ENCODE assay signal across 37 cellular contexts in the genomic region with DNA sequence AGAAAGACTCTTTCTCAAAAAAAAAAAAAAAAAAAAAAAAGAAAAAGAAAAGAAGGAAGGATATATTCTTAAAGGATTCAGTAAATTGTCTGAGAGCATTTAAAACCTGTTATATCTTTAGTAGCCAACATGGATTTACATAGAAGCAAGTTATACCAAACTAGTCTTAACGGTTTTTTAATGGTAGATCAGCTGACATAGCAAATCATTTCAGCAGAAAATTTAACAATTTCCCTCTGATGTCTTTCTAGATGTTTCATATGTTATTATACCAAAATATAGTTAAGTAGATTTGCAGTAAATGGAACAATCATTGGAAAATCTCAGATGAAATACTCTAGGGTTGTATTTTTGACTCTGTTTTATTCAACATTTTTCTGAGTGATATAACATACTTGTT.
"Had no signal": no experiment of that assay in that cellular context is flagged by ENCODE, and none has a peak within 500 bp of the region (broad histone marks: within the 10 kb centered on the region; RNA-seq: fewer than 3 reads in every experiment).

No MANE protein-coding gene starts in this region.

- H3K27ac Mint-ChIP-seq: activated B cell treated with CpG ODN at 0.5 μM for 24 hours; activated CD4-positive, alpha-beta memory T cell treated with anti-CD3 and anti-CD28 coated beads for 36 hours; activated CD4-positive, alpha-beta T cell treated with anti-CD3 and anti-CD28 coated beads, Interleukin-2, amount 10 ng/mL, durations not matched to agents 24 days and 14 days; activated CD8-positive, alpha-beta T cell treated with anti-CD3 and anti-CD28 coated beads for 36 hours; activated naive CD4-positive, alpha-beta T cell treated with anti-CD3 and anti-CD28 coated beads for 36 hours; activated naive CD4-positive, alpha-beta T cell treated with anti-CD3 and anti-CD28 coated beads, Interleukin-2, amount 50 U/mL, for 72 hours; activated naive CD8-positive, alpha-beta T cell treated with anti-CD3 and anti-CD28 coated beads for 36 hours; activated T-cell treated with anti-CD3 and anti-CD28 coated beads, Interleukin-2, amount 50 U/mL, for 72 hours; activated T-helper 1 cell treated with anti-CD3 and anti-CD28 coated beads, Interleukin-12 subunit alpha, Interleukin-12 subunit beta, Interleukin-2, Interleukin-4 antibody, amounts not matched to agents 30 ng/mL and 10 ng/mL and 1 ng/mL, durations not matched to agents 14 hours and 24 hours and 36 hours; activated T-helper 17 cell treated with anti-CD3 and anti-CD28 coated beads, Interleukin-2, amount 50 U/mL, for 72 hours; brain; T-helper 1 cell treated with Interleukin-12 subunit alpha and Interleukin-12 subunit beta and Interleukin-4 antibody, amounts not matched to agents 30 μg/mL and 1 μg/mL, for 36 hours; T-helper 2 cell treated with Interferon-gamma antibody and Interleukin-4, amounts not matched to agents 5 μg/mL and 100 μg/mL, for 36 hours had no signal

- DNase-seq: activated B cell treated with CpG ODN at 0.5 μM for 24 hours; activated CD4-positive, alpha-beta memory T cell treated with anti-CD3 and anti-CD28 coated beads for 36 hours; activated CD4-positive, alpha-beta T cell treated with anti-CD3 and anti-CD28 coated beads for 4 hours; activated CD4-positive, alpha-beta T cell treated with anti-CD3 and anti-CD28 coated beads, Interleukin-2, amount 10 ng/mL, durations not matched to agents 24 days and 14 days; activated CD4-positive, alpha-beta T cell treated with anti-CD3 and anti-CD28 coated beads, Interleukin-2, amount 50 U/mL, for 1 hour; activated CD4-positive, alpha-beta T cell treated with anti-CD3 and anti-CD28 coated beads, Interleukin-2, amount 50 U/mL, for 4 hours; activated CD4-positive, CD25-positive, alpha-beta regulatory T cell treated with anti-CD3 and anti-CD28 coated beads, Interleukin-2, amount 50 U/mL, for 72 hours; activated CD8-positive, alpha-beta memory T cell treated with anti-CD3 and anti-CD28 coated beads, Interleukin-2, amount 50 U/mL, for 4 hours; activated CD8-positive, alpha-beta T cell treated with anti-CD3 and anti-CD28 coated beads for 36 hours; activated effector memory CD4-positive, alpha-beta T cell treated with anti-CD3 and anti-CD28 coated beads, Interleukin-2, amount 50 U/mL, for 16 hours; activated gamma-delta T cell treated with Interleukin-2 at 50 U/mL for 16 hours; activated naive CD4-positive, alpha-beta T cell; activated naive CD4-positive, alpha-beta T cell treated with anti-CD3 and anti-CD28 coated beads for 36 hours; activated naive CD4-positive, alpha-beta T cell treated with anti-CD3 and anti-CD28 coated beads, Interleukin-2, amount 50 U/mL, for 16 hours; activated naive CD8-positive, alpha-beta T cell treated with anti-CD3 and anti-CD28 coated beads for 36 hours; activated T-cell treated with anti-CD3 and anti-CD28 coated beads for 4 hours; activated T-cell treated with anti-CD3 and anti-CD28 coated beads, Interleukin-2, amount 50 U/mL, for 1 hour; activated T-cell treated with anti-CD3 and anti-CD28 coated beads, Interleukin-2, amount 50 U/mL, for 4 hours; activated T-cell treated with anti-CD3 and anti-CD28 coated beads, Interleukin-2, amount 50 U/mL, for 72 hours; adrenal gland; amniotic stem cell; aorta; caudate nucleus; cerebellar nuclear complex; T-helper 1 cell; T-helper 9 cell had no signal

- ATAC-seq: activated CD8-positive, alpha-beta T cell treated with anti-CD3 and anti-CD28 coated beads for 36 hours; activated naive CD4-positive, alpha-beta T cell treated with anti-CD3 and anti-CD28 coated beads, Interleukin-2, amount 50 U/mL, for 72 hours; activated T-cell treated with anti-CD3 and anti-CD28 coated beads, Interleukin-2, amount 50 U/mL, for 4 hours; activated T-cell treated with anti-CD3 and anti-CD28 coated beads, Interleukin-2, amount 50 U/mL, for 72 hours; activated T-helper 17 cell treated with anti-CD3 and anti-CD28 coated beads, Interleukin-2, amount 50 U/mL, for 72 hours had no signal

- H3K27me3 Mint-ChIP-seq: activated B cell treated with CpG ODN at 0.5 μM for 24 hours; activated CD4-positive, alpha-beta memory T cell treated with anti-CD3 and anti-CD28 coated beads for 36 hours; activated CD4-positive, alpha-beta T cell treated with anti-CD3 and anti-CD28 coated beads, Interleukin-2, amount 10 ng/mL, durations not matched to agents 24 days and 14 days; activated CD8-positive, alpha-beta T cell treated with anti-CD3 and anti-CD28 coated beads for 36 hours; activated naive CD8-positive, alpha-beta T cell treated with anti-CD3 and anti-CD28 coated beads for 36 hours; activated T-helper 17 cell treated with anti-CD3 and anti-CD28 coated beads, Interleukin-2, amount 50 U/mL, for 72 hours; brain; central memory CD8-positive, alpha-beta T cell had no signal

- H3K27me3 ChIP-seq: adrenal gland, cardiac muscle cell had no signal

- H3K27ac ChIP-seq: cardiac muscle cell, VCaP had no signal

- H3K4me3 ChIP-seq: adrenal gland, cardiac muscle cell had no signal

- H3K4me3 Mint-ChIP-seq: activated B cell treated with CpG ODN at 0.5 μM for 24 hours; activated CD4-positive, alpha-beta memory T cell treated with anti-CD3 and anti-CD28 coated beads for 36 hours; activated CD4-positive, alpha-beta T cell treated with anti-CD3 and anti-CD28 coated beads, Interleukin-2, amount 10 ng/mL, durations not matched to agents 24 days and 14 days; activated CD8-positive, alpha-beta T cell treated with anti-CD3 and anti-CD28 coated beads for 36 hours; activated naive CD4-positive, alpha-beta T cell treated with anti-CD3 and anti-CD28 coated beads for 36 hours; activated naive CD8-positive, alpha-beta T cell treated with anti-CD3 and anti-CD28 coated beads for 36 hours; activated T-cell treated with anti-CD3 and anti-CD28 coated beads, Interleukin-2, amount 50 U/mL, for 4 hours; activated T-cell treated with anti-CD3 and anti-CD28 coated beads, Interleukin-2, amount 50 U/mL, for 72 hours; activated T-helper 1 cell treated with anti-CD3 and anti-CD28 coated beads, Interleukin-12 subunit alpha, Interleukin-12 subunit beta, Interleukin-2, Interleukin-4 antibody, amounts not matched to agents 30 ng/mL and 10 ng/mL and 1 ng/mL, durations not matched to agents 14 hours and 24 hours and 36 hours; activated T-helper 17 cell treated with anti-CD3 and anti-CD28 coated beads, Interleukin-2, amount 50 U/mL, for 72 hours; brain; central memory CD8-positive, alpha-beta T cell; T-helper 1 cell treated with Interleukin-12 subunit alpha and Interleukin-12 subunit beta and Interleukin-4 antibody, amounts not matched to agents 30 μg/mL and 1 μg/mL, for 36 hours; T-helper 2 cell treated with Interferon-gamma antibody and Interleukin-4, amounts not matched to agents 5 μg/mL and 100 μg/mL, for 36 hours had no signal

- H3K36me3 ChIP-seq: adrenal gland, cardiac muscle cell had no signal

- FAIRE-seq: bronchial epithelial cell, TTC549 had no signal
